In the genomic region with DNA sequence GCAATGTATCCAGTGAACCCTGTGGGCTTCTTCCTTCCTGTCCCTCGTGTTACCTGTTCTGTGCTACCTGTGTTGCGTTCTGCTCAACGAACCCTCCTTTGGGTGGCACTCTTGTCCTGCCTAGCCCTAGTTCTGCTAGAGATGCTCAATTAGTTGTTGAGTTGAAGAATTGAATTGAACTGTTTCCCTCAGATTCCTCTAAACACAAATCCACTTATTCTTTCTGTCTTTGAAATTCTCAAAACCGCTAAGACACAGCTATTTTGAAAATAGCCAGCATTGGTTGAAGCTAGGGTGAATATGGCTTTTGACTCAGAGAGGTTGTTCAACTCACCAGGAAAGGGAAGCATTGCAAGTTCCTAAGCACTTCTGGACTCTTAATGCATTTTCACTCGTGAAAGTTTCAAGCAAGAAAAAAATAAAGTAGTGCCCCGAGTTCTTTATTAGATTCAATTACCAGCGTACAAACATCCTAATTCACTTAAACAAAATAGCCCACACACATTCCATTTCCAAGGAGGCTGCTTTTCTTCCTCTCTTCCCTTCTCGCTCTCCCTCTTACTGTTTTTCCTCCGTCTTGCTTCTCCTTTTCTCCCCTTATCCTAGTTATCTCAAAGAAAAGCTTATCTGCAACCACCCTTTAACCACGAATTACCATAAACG, we compare ENCODE assay signal across 8 cellular contexts. TPM values are rescaled to one million over a fixed set of nuclear protein-coding genes. Genes with fewer than 3 reads are reported as not detected.
DNase-seq lines count a peak whose midpoint lies in the region; ATAC-seq lines count a peak whose summit lies in the region.

No MANE protein-coding gene starts in this region.

- peak; percentile 57 for DNase-seq in activated CD8-positive, alpha-beta memory T cell treated with anti-CD3 and anti-CD28 coated beads, Interleukin-2, amount 10 ng/mL, durations not matched to agents 7 days and 5 days
- no peak for DNase-seq in activated CD8-positive, alpha-beta memory T cell treated with anti-CD3 and anti-CD28 coated beads for 24 hours
- DNase-seq in activated T-cell treated with anti-CD3 and anti-CD28 coated beads for 4 hours (peak; percentile 21), foreskin melanocyte (peak; percentile 26), SKM-1 (lab: John Stamatoyannopoulos, UW; ENCODE audit: unreplicated experiment) (no peak)

- peaks cover 45% of the 10 kb centered on the region for H3K4me1 Mint-ChIP-seq in activated CD8-positive, alpha-beta memory T cell treated with anti-CD3 and anti-CD28 coated beads, Interleukin-2, amount 10 ng/mL, durations not matched to agents 7 days and 5 days

- peaks cover 10% of the 10 kb centered on the region; the same call in 1 of the 2 replicates for H3K4me1 ChIP-seq in HUES6 (ENCODE audit: control insufficient read depth, insufficient read depth, low read length)
- peaks cover 9% of the 10 kb centered on the region for H3K4me1 ChIP-seq in rectal smooth muscle tissue (ENCODE audit: control insufficient read depth, insufficient read depth, low read length)

- CTCF ChIA-PET in activated CD8-positive, alpha-beta memory T cell treated with anti-CD3 and anti-CD28 coated beads, Interleukin-2, amount 10 ng/mL, durations not matched to agents 7 days and 5 days (lab: Charles Lee) = interaction anchor here (0.5 to 4.1 kb wide), 16 partner anchors 9 to 202 kb away, joined by 3 to 34 read pairs (median 6); a partner anchor contains a TSS

- H3K9me3 ChIP-seq in HUES6 (ENCODE audit: control insufficient read depth, insufficient read depth, low read depth, low read length) = no peaks in the 10 kb centered on the region

- peaks cover 10% of the 10 kb centered on the region for H3K36me3 Mint-ChIP-seq in activated CD8-positive, alpha-beta memory T cell treated with anti-CD3 and anti-CD28 coated beads, Interleukin-2, amount 10 ng/mL, durations not matched to agents 7 days and 5 days

- H3K4me3 ChIP-seq in HUES6 (ENCODE audit: low read depth, low read length) = peak overlapping the region; percentile 77
- peak overlapping the region; percentile 70 for H3K4me3 ChIP-seq in rectal smooth muscle tissue (ENCODE audit: low read length)

- H3K9me3 Mint-ChIP-seq in activated CD8-positive, alpha-beta memory T cell treated with anti-CD3 and anti-CD28 coated beads, Interleukin-2, amount 10 ng/mL, durations not matched to agents 7 days and 5 days (ENCODE audit: low read depth) = no peaks in the 10 kb centered on the region

- H3K27ac ChIP-seq in HUES6 (ENCODE audit: low read depth, low read length) (no peak overlapping the region), rectal smooth muscle tissue (ENCODE audit: low read depth, low read length) (peak overlapping the region; percentile 91)

- peak overlapping the region; percentile 92 for H3K4me3 Mint-ChIP-seq in activated CD8-positive, alpha-beta memory T cell treated with anti-CD3 and anti-CD28 coated beads, Interleukin-2, amount 10 ng/mL, durations not matched to agents 7 days and 5 days

- H3K36me3 ChIP-seq in HUES6 (ENCODE audit: control insufficient read depth, insufficient read depth, low read length) (no peaks in the 10 kb centered on the region), rectal smooth muscle tissue (ENCODE audit: control insufficient read depth, insufficient read depth, low read length) (no peaks in the 10 kb centered on the region)

- no peak for ATAC-seq in activated CD8-positive, alpha-beta memory T cell treated with anti-CD3 and anti-CD28 coated beads, Interleukin-2, amount 10 ng/mL, durations not matched to agents 7 days and 5 days
- ATAC-seq in GM18519 (IDR thresholded peaks at IDR 0.05; ENCODE audit: low FRiP score, unreplicated experiment) = no peak

- peak overlapping the region; percentile 84 for H3K27ac Mint-ChIP-seq in activated CD8-positive, alpha-beta memory T cell treated with anti-CD3 and anti-CD28 coated beads, Interleukin-2, amount 10 ng/mL, durations not matched to agents 7 days and 5 days

- peaks cover 2% of the 10 kb centered on the region for H3K27me3 Mint-ChIP-seq in activated CD8-positive, alpha-beta memory T cell treated with anti-CD3 and anti-CD28 coated beads, Interleukin-2, amount 10 ng/mL, durations not matched to agents 7 days and 5 days

- H3K9ac ChIP-seq in HUES6 (ENCODE audit: low read length) (no peak overlapping the region), rectal smooth muscle tissue (ENCODE audit: low read length) (no peak overlapping the region)

- H3K27me3 ChIP-seq in HUES6 (ENCODE audit: control insufficient read depth, insufficient read depth, low read length) (no peaks in the 10 kb centered on the region), rectal smooth muscle tissue (ENCODE audit: control insufficient read depth, insufficient read depth, low read length) (no peaks in the 10 kb centered on the region)

RNA-seq across cellular contexts. Expression of a gene that starts 0.6 kb away (rescaled TPM):
- 10 to 100 TPM; 37.0 to 66.8 TPM for total RNA-seq in activated CD8-positive, alpha-beta memory T cell treated with anti-CD3 and anti-CD28 coated beads, Interleukin-2, amount 10 ng/mL, durations not matched to agents 7 days and 5 days

RNA-seq across cellular contexts. Expression of a gene that starts 0.6 kb away (rescaled TPM):
- 10 to 100 TPM; 41.8 to 63.4 TPM for total RNA-seq in activated CD8-positive, alpha-beta memory T cell treated with anti-CD3 and anti-CD28 coated beads, Interleukin-2, amount 10 ng/mL, durations not matched to agents 7 days and 5 days

Comparison
In these comparisons a context has a peak if more than half of its experiments do, and no peak if none do; other contexts are left out.
1. DNase-seq: peak in activated CD8-positive, alpha-beta memory T cell treated with anti-CD3 and anti-CD28 coated beads, Interleukin-2, amount 10 ng/mL, durations not matched to agents 7 days and 5 days (single experiment), activated T-cell treated with anti-CD3 and anti-CD28 coated beads for 4 hours (single experiment) and foreskin melanocyte (single experiment); none in activated CD8-positive, alpha-beta memory T cell treated with anti-CD3 and anti-CD28 coated beads for 24 hours (single experiment) and SKM-1 (single experiment).